In genomic region chr16:13696017-13696416, GRCh38 we compare ENCODE assay signal across 28 cellular contexts.
"Had no signal": no experiment of that assay in that cellular context is flagged by ENCODE, and none has a peak within 500 bp of the region (broad histone marks: within the 10 kb centered on the region; RNA-seq: fewer than 3 reads in every experiment).

No MANE protein-coding gene starts in this region.

- H3K9me3 ChIP-seq: colonic mucosa, gastrocnemius medialis had no signal

- H3K36me3 ChIP-seq: colonic mucosa, esophagus muscularis mucosa, esophagus squamous epithelium, gastrocnemius medialis, gastroesophageal sphincter, heart left ventricle, heart right ventricle had no signal

- H3K27me3 ChIP-seq: colonic mucosa, dorsolateral prefrontal cortex, esophagus muscularis mucosa, esophagus squamous epithelium, foreskin keratinocyte, gastrocnemius medialis, gastroesophageal sphincter, heart left ventricle, heart right ventricle had no signal

- DNase-seq: colonic mucosa; cortex of kidney; dermis blood vessel endothelial cell; dorsolateral prefrontal cortex; effector CD4-positive, alpha-beta T cell; effector CD8-positive, alpha-beta T cell; effector memory CD4-positive, alpha-beta T cell; effector memory CD8-positive, alpha-beta T cell; endodermal cell; erythroblast; esophagus squamous epithelium; foreskin fibroblast; foreskin keratinocyte; foreskin melanocyte; gastrocnemius medialis; glutamatergic neuron; head of caudate nucleus; heart left ventricle; heart right ventricle had no signal

- ATAC-seq: effector memory CD8-positive, alpha-beta T cell; esophagus mucosa; foreskin keratinocyte; gastrocnemius medialis; gastroesophageal sphincter; heart left ventricle; heart right ventricle had no signal

- FAIRE-seq: colon, endometrium, endothelial cell of umbilical vein, frontal cortex had no signal

- H3K27ac ChIP-seq: colonic mucosa, coronary artery, dorsolateral prefrontal cortex, epithelial cell of prostate, esophagus muscularis mucosa, esophagus squamous epithelium, foreskin keratinocyte, gastrocnemius medialis, gastroesophageal sphincter, heart left ventricle, heart right ventricle had no signal

- H3K4me1 ChIP-seq: colonic mucosa, esophagus muscularis mucosa, esophagus squamous epithelium, foreskin keratinocyte, gastrocnemius medialis, gastroesophageal sphincter, heart left ventricle, heart right ventricle had no signal

- H3K4me3 ChIP-seq: colonic mucosa, coronary artery, dorsolateral prefrontal cortex, esophagus muscularis mucosa, esophagus squamous epithelium, gastrocnemius medialis, gastroesophageal sphincter, heart left ventricle, heart right ventricle had no signal
